13 cellular contexts compared by ENCODE assay signal in genomic region chr22:44698531-44699421, GRCh38. TPM values are rescaled to one million over a fixed set of nuclear protein-coding genes. Genes with fewer than 3 reads are reported as not detected.
DNase-seq lines count a peak whose midpoint lies in the region; ATAC-seq, FAIRE-seq and TF ChIP-seq lines count a peak whose summit lies in the region.
"Had no signal": no experiment of that assay in that cellular context is flagged by ENCODE, and none has a peak within 500 bp of the region (broad histone marks: within the 10 kb centered on the region; RNA-seq: fewer than 3 reads in every experiment).

No MANE protein-coding gene starts in this region.

- no peak overlapping the region for H4K8ac ChIP-seq in mesendoderm (ENCODE audit: low read depth, low read length)

- WGBS in mesendoderm (ENCODE audit: extremely low coverage, insufficient coverage, low lambda C conversion rate) = no CpG with 5 or more reads among the region's 23 CpGs

- H3K36me3 ChIP-seq in mesendoderm (ENCODE audit: control insufficient read depth, insufficient read depth, low read length) = no peaks in the 10 kb centered on the region
- H3K36me3 ChIP-seq in upper lobe of right lung = no peaks in the 10 kb centered on the region
- H3K36me3 ChIP-seq: pancreas had no signal

- H3K79me2 ChIP-seq in mesendoderm (ENCODE audit: control insufficient read depth, insufficient read depth, low read length) = no peaks in the 10 kb centered on the region

- intact Hi-C loops in upper lobe of right lung (cut with DNase I) = no loop called here

- H3K4me3 ChIP-seq in coronary artery = no peak overlapping the region
- no peak overlapping the region for H3K4me3 ChIP-seq in mesendoderm (ENCODE audit: low read length)
- no peak overlapping the region for H3K4me3 ChIP-seq in upper lobe of right lung
- H3K4me3 ChIP-seq: pancreas had no signal

- FAIRE-seq in GM19239 (lab: Jason Lieb, UNC) = no peak
- FAIRE-seq: pancreas had no signal

- DNase-seq in HS-27A (ENCODE audit: low read depth) = peak; percentile 56
- DNase-seq in coronary artery (ENCODE audit: low spot score) = no peak
- DNase-seq in mesendoderm = peak; percentile 91
- no peak for DNase-seq in upper lobe of right lung
- no peak for DNase-seq in cerebellar nuclear complex (lab: John Stamatoyannopoulos, UW)
- no peak for DNase-seq in GM19239 (ENCODE audit: insufficient read length, low spot score)
- no peak for DNase-seq in HT-29 (ENCODE audit: low spot score)
- DNase-seq: activated T-cell treated with anti-CD3 and anti-CD28 coated beads, Interleukin-2, amount 50 U/mL, for 1 hour; NCI-H1092; SK-N-SH; substantia nigra had no signal

- no peaks in the 10 kb centered on the region for H3K79me1 ChIP-seq in mesendoderm (ENCODE audit: low read length)

- no peak for ATAC-seq in upper lobe of right lung
- ATAC-seq: pancreas had no signal

- H2BK5ac ChIP-seq in mesendoderm (ENCODE audit: low read length) = no peak overlapping the region

- no peak overlapping the region for H3K23ac ChIP-seq in mesendoderm (ENCODE audit: low read length)

- no peaks in the 10 kb centered on the region for H3K9me3 ChIP-seq in upper lobe of right lung
- H3K9me3 ChIP-seq: pancreas, SK-N-SH had no signal

- TF ChIP-seq CTCF in coronary artery (IDR thresholded peaks at IDR 0.05) (no peak), upper lobe of right lung (IDR thresholded peaks at IDR 0.05) (no peak)

- H3K9ac ChIP-seq in mesendoderm (ENCODE audit: low read length) = peak overlapping the region; percentile 14
- H3K9ac ChIP-seq: SK-N-SH had no signal

- no peak overlapping the region for H3K18ac ChIP-seq in mesendoderm (ENCODE audit: low read length)

- no peak overlapping the region for H2BK120ac ChIP-seq in mesendoderm (ENCODE audit: low read depth, low read length)

- no peak overlapping the region for H4K5ac ChIP-seq in mesendoderm (ENCODE audit: low read length)

- H3K27ac ChIP-seq in coronary artery (peak overlapping the region; percentile 33 to 60), mesendoderm (ENCODE audit: low read depth, low read length) (peak overlapping the region; percentile 41), upper lobe of right lung (peak overlapping the region; percentile 67)
- H3K27ac ChIP-seq: epithelial cell of prostate, pancreas had no signal

- peak overlapping the region; percentile 57 for H3K56ac ChIP-seq in mesendoderm (ENCODE audit: low read length)

- peaks cover 2% of the 10 kb centered on the region for H3K4me1 ChIP-seq in mesendoderm (ENCODE audit: control insufficient read depth, low read depth, low read length)
- H3K4me1 ChIP-seq in upper lobe of right lung = peaks cover 27% of the 10 kb centered on the region

- H2AK5ac ChIP-seq in mesendoderm (ENCODE audit: low read length) = no peak overlapping the region

- H3K27me3 ChIP-seq in mesendoderm (ENCODE audit: insufficient read depth, low read length, poor library complexity) (no peaks in the 10 kb centered on the region), upper lobe of right lung (no peaks in the 10 kb centered on the region)
- H3K27me3 ChIP-seq: pancreas had no signal

- H3K4ac ChIP-seq in mesendoderm (ENCODE audit: low read depth, low read length) = no peak overlapping the region

- no peak overlapping the region for H2BK15ac ChIP-seq in mesendoderm (replicated peaks; ENCODE audit: low read depth)

- no peak overlapping the region for H3K4me2 ChIP-seq in mesendoderm (ENCODE audit: low read length)
- H3K4me2 ChIP-seq: SK-N-SH had no signal

RNA-seq across cellular contexts. Expression of gene PRR5, which starts 3.2 kb away (rescaled TPM):
- polyA plus RNA-seq in mesendoderm (2013, experiment 1 of 2) = 9.1 TPM
- polyA plus RNA-seq in mesendoderm (2013, experiment 2 of 2) = 9.0 TPM
- total RNA-seq in upper lobe of right lung = 13.6 TPM
- total RNA-seq in HT-29 (2014; rRNA removed; shearing (Covaris generic)) = 16.6 and 16.9 TPM in 2 replicates

RNA-seq across cellular contexts. Expression of gene ARHGAP8, which starts 53.6 kb away (rescaled TPM):
- polyA plus RNA-seq in mesendoderm (2013, experiment 1 of 2) = 26.7 TPM
- polyA plus RNA-seq in mesendoderm (2013, experiment 2 of 2) = 27.5 TPM
- 18.1 TPM for total RNA-seq in upper lobe of right lung
- 30.6 and 38.1 TPM in 2 replicates for total RNA-seq in HT-29 (2014; rRNA removed; shearing (Covaris generic))

Comparison
In these comparisons a context has a peak if more than half of its experiments do, and no peak if none do; other contexts are left out.
1. DNase-seq: peak in HS-27A (single experiment) and mesendoderm (single experiment); none in coronary artery (single experiment), upper lobe of right lung (single experiment), cerebellar nuclear complex (0 of 2), GM19239 (single experiment) and HT-29 (single experiment).
2. Peak in every context shown above with its lines, with median percentiles within 50 percentile points of each other: H3K27ac ChIP-seq.